18 cellular contexts compared by ENCODE assay signal in genomic region chr7:36370046-36370445, GRCh38.
"Had no signal": no experiment of that assay in that cellular context is flagged by ENCODE, and none has a peak within 500 bp of the region (broad histone marks: within the 10 kb centered on the region; RNA-seq: fewer than 3 reads in every experiment).

No MANE protein-coding gene starts in this region.

- H3K36me3 ChIP-seq: esophagus muscularis mucosa, gastrocnemius medialis, thoracic aorta, transverse colon had no signal

- H3K27ac ChIP-seq: epithelial cell of prostate, esophagus muscularis mucosa, gastrocnemius medialis, hepatocyte, thoracic aorta, transverse colon had no signal

- H3K4me3 ChIP-seq: esophagus muscularis mucosa, gastrocnemius medialis, hepatocyte, lung, smooth muscle cell, thoracic aorta, transverse colon had no signal

- H3K27me3 ChIP-seq: esophagus muscularis mucosa, gastrocnemius medialis, hepatocyte, transverse colon had no signal

- DNase-seq: central memory CD4-positive, alpha-beta T cell; cortex of kidney; effector memory CD8-positive, alpha-beta T cell; gastrocnemius medialis; left colon; left ventricle myocardium superior; mesendoderm; naive thymus-derived CD8-positive, alpha-beta T cell; right cardiac atrium; stimulated activated CD4-positive, alpha-beta T cell treated with anti-CD3 and anti-CD28 coated beads, Interleukin-2, amount 100 ng/mL, for 48 hours; stimulated activated naive CD4-positive, alpha-beta T cell treated with Interleukin-2 at 50 U/mL for 16 hours; transverse colon had no signal

- H3K9me3 ChIP-seq: esophagus muscularis mucosa, gastrocnemius medialis, thoracic aorta, transverse colon had no signal
